In the genomic region with DNA sequence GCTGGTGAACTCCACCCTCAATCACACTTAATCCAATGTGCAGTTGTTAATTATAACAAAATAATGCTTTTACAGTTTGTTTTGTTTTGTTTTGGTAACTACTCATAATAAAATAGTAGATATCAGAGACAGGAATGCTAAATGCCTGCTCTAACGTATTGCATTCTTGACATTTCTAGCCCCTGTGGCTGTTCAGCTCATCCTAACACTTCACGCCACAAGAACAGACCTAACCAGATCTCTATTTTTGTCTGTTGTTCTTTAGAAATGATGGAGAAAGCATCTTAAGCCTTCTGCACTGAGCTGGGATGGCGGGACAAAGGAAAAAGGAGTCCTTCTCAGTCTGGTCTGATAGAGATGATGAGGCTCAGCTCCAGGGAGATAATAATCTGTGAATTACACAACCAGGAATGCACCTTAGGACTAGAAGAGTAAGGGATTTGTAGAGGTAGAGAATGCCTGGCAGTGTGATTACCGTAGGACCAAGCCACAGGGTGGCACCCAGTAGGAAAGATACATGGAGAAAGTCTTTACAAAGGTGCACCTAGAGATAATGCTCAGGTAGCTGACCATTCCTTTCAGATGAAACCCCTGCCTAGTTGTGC, we compare ENCODE assay signal across 1 cellular context.
TF ChIP-seq lines count a peak whose summit lies in the region.

No MANE protein-coding gene starts in this region.

TF ChIP-seq in GM23338, 12 proteins besides CTCF, POLR2A, EP300 and RAD21 (continued from another document):
- TF ChIP-seq, protein P1, sequence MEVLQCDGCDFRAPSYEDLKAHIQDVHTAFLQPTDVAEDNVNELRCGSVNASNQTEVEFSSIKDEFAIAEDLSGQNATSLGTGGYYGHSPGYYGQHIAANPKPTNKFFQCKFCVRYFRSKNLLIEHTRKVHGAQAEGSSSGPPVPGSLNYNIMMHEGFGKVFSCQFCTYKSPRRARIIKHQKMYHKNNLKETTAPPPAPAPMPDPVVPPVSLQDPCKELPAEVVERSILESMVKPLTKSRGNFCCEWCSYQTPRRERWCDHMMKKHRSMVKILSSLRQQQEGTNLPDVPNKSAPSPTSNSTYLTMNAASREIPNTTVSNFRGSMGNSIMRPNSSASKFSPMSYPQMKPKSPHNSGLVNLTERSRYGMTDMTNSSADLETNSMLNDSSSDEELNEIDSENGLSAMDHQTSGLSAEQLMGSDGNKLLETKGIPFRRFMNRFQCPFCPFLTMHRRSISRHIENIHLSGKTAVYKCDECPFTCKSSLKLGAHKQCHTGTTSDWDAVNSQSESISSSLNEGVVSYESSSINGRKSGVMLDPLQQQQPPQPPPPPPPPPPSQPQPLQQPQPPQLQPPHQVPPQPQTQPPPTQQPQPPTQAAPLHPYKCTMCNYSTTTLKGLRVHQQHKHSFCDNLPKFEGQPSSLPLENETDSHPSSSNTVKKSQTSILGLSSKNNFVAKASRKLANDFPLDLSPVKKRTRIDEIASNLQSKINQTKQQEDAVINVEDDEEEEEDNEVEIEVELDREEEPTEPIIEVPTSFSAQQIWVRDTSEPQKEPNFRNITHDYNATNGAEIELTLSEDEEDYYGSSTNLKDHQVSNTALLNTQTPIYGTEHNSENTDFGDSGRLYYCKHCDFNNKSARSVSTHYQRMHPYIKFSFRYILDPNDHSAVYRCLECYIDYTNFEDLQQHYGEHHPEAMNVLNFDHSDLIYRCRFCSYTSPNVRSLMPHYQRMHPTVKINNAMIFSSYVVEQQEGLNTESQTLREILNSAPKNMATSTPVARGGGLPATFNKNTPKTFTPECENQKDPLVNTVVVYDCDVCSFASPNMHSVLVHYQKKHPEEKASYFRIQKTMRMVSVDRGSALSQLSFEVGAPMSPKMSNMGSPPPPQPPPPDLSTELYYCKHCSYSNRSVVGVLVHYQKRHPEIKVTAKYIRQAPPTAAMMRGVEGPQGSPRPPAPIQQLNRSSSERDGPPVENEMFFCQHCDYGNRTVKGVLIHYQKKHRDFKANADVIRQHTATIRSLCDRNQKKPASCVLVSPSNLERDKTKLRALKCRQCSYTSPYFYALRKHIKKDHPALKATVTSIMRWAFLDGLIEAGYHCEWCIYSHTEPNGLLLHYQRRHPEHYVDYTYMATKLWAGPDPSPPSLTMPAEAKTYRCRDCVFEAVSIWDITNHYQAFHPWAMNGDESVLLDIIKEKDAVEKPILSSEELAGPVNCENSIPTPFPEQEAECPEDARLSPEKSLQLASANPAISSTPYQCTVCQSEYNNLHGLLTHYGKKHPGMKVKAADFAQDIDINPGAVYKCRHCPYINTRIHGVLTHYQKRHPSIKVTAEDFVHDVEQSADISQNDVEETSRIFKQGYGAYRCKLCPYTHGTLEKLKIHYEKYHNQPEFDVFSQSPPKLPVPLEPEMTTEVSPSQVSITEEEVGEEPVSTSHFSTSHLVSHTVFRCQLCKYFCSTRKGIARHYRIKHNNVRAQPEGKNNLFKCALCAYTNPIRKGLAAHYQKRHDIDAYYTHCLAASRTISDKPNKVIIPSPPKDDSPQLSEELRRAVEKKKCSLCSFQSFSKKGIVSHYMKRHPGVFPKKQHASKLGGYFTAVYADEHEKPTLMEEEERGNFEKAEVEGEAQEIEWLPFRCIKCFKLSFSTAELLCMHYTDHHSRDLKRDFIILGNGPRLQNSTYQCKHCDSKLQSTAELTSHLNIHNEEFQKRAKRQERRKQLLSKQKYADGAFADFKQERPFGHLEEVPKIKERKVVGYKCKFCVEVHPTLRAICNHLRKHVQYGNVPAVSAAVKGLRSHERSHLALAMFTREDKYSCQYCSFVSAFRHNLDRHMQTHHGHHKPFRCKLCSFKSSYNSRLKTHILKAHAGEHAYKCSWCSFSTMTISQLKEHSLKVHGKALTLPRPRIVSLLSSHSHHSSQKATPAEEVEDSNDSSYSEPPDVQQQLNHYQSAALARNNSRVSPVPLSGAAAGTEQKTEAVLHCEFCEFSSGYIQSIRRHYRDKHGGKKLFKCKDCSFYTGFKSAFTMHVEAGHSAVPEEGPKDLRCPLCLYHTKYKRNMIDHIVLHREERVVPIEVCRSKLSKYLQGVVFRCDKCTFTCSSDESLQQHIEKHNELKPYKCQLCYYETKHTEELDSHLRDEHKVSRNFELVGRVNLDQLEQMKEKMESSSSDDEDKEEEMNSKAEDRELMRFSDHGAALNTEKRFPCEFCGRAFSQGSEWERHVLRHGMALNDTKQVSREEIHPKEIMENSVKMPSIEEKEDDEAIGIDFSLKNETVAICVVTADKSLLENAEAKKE (CRISPR knock-in tag; IDR thresholded peaks at IDR 0.05): no peak
- no peak for TF ChIP-seq ZNF114 (CRISPR knock-in tag; IDR thresholded peaks at IDR 0.05)
- TF ChIP-seq POLR2AphosphoS5 (IDR thresholded peaks at IDR 0.05; ENCODE audit: low read depth): no peak
- TF ChIP-seq, protein P2, sequence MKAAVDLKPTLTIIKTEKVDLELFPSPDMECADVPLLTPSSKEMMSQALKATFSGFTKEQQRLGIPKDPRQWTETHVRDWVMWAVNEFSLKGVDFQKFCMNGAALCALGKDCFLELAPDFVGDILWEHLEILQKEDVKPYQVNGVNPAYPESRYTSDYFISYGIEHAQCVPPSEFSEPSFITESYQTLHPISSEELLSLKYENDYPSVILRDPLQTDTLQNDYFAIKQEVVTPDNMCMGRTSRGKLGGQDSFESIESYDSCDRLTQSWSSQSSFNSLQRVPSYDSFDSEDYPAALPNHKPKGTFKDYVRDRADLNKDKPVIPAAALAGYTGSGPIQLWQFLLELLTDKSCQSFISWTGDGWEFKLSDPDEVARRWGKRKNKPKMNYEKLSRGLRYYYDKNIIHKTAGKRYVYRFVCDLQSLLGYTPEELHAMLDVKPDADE (IDR thresholded peaks at IDR 0.05): no peak
- no peak for TF ChIP-seq ZNF331 (CRISPR knock-in tag; IDR thresholded peaks at IDR 0.05; ENCODE audit: low read depth)
- no peak for TF ChIP-seq STAT1 (IDR thresholded peaks at IDR 0.05; ENCODE audit: unreplicated experiment)
- no peak for TF ChIP-seq JUNB (IDR thresholded peaks at IDR 0.05; ENCODE audit: unreplicated experiment)
- no peak for TF ChIP-seq EZH2phosphoT487 (IDR thresholded peaks at IDR 0.05; ENCODE audit: unreplicated experiment)
- no peak for TF ChIP-seq NANOG (IDR thresholded peaks at IDR 0.05; ENCODE audit: borderline replicate concordance)
- no peak for TF ChIP-seq EZH2 (IDR thresholded peaks at IDR 0.05; ENCODE audit: low read depth, unreplicated experiment)
- TF ChIP-seq CREB1 (CRISPR knock-in tag; IDR thresholded peaks at IDR 0.05; ENCODE audit: low read depth): no peak
